Comparison of ENCODE assay signal across 1 cellular context in the genomic region with DNA sequence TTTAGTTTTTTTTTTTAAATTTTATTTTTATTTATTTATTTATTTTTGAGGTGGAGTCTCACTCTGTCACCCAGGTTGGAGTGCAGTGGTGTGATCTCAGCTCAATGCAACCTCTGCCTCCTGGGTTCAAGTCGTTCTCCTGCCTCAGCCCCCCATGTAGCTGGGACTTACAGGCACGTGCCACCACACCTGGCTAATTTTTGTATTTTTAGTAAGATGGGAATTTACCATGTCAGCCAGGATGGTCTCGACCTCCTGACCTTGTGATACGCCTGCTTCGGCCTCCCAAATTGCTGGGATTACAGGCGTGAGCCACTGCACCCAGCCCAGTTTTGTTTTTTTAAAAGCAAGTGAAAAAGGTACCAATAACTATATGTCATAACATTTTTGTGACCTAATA.
TF ChIP-seq lines count a peak whose summit lies in the region.

No MANE protein-coding gene starts in this region.

TF ChIP-seq in GM12878, 131 proteins besides CTCF, POLR2A, EP300 and RAD21:
- TF ChIP-seq NR2F1 (conservative IDR thresholded peaks at IDR 0.05) (peak; percentile 30; the same call in 1 of the 2 replicates), BHLHE40 (IDR thresholded peaks at IDR 0.05; ENCODE audit: borderline replicate concordance in 1 of 2, low read depth in 2 of 2, low read length in 1 of 2) (peak in 1 of 2 experiments; percentile 80; a peak in 1 of 4 replicates)
